Comparison of ENCODE assay signal across 8 cellular contexts in genomic region chr10:121597504-121598241, GRCh38. TPM values are rescaled to one million over a fixed set of nuclear protein-coding genes. Genes with fewer than 3 reads are reported as not detected.
DNase-seq lines count a peak whose midpoint lies in the region; ATAC-seq and TF ChIP-seq lines count a peak whose summit lies in the region.

No MANE protein-coding gene starts in this region.

- H3K4me1 ChIP-seq in NT2/D1 (ENCODE audit: insufficient read depth, insufficient read length): peaks cover 14% of the 10 kb centered on the region
- H3K4me1 ChIP-seq in cardiac muscle cell (ENCODE audit: low read depth): peaks cover 35% of the 10 kb centered on the region
- peaks cover 9 to 12% of the 10 kb centered on the region in 2 experiments for H3K4me1 ChIP-seq in trophoblast cell (ENCODE audit: control insufficient read depth in 1 of 2, insufficient read depth in 2 of 2, low read length in 2 of 2)

- H3K9ac ChIP-seq in NT2/D1 (ENCODE audit: insufficient read length, low read depth): peak overlapping the region; percentile 97
- H3K9ac ChIP-seq in trophoblast cell (ENCODE audit: low read length): peak overlapping the region; percentile 71

- peak overlapping the region; percentile 39 for H4K12ac ChIP-seq in trophoblast cell (ENCODE audit: low read depth, low read length)

- H2BK12ac ChIP-seq in trophoblast cell (ENCODE audit: low read length): peak overlapping the region; percentile 47

- peaks cover 19% of the 10 kb centered on the region for H3K79me2 ChIP-seq in trophoblast cell (ENCODE audit: control insufficient read depth, insufficient read depth, low read length, poor library complexity)

- peak overlapping the region; percentile 26 for H4K8ac ChIP-seq in trophoblast cell (ENCODE audit: low read depth, low read length)

- H3K9me3 ChIP-seq in NT2/D1 (ENCODE audit: insufficient read depth, low read length) (peaks cover 11% of the 10 kb centered on the region; the same call in 1 of the 2 replicates), cardiac muscle cell (ENCODE audit: low read depth) (no peaks in the 10 kb centered on the region), trophoblast cell (ENCODE audit: insufficient read depth, low read depth, low read length) (no peaks in the 10 kb centered on the region)

- DNase-seq in Daoy (ENCODE audit: low read depth): peak; percentile 13
- no peak for DNase-seq in NT2/D1 (ENCODE audit: low read depth, low spot score)
- DNase-seq in cardiac muscle cell (ENCODE audit: low read depth in 1 of 2, low spot score in 1 of 2): peak; percentile 3 to 44
- DNase-seq in trophoblast cell: no peak
- no peak for DNase-seq in NCI-H510A treated with DMSO at 0.1 percent for 48 hours (lab: John Stamatoyannopoulos, UW)
- no peak for DNase-seq in stimulated activated CD4-positive, alpha-beta T cell treated with anti-CD3 and anti-CD28 coated beads, Interleukin-12 subunit alpha, Interleukin-12 subunit beta, amount 100 ng/mL, for 4 hours

- H3K27me3 ChIP-seq in NT2/D1 (ENCODE audit: insufficient read depth, insufficient read length): peaks cover 8% of the 10 kb centered on the region
- H3K27me3 ChIP-seq in cardiac muscle cell: no peaks in the 10 kb centered on the region
- H3K27me3 ChIP-seq in trophoblast cell (ENCODE audit: insufficient read depth, low read length): no peaks in the 10 kb centered on the region

- no peak for TF ChIP-seq CTCF in cardiac muscle cell (IDR thresholded peaks at IDR 0.05; ENCODE audit: low read depth, low read length)

- H4K91ac ChIP-seq in trophoblast cell (ENCODE audit: low read depth, low read length): peak overlapping the region; percentile 48

- H2BK5ac ChIP-seq in trophoblast cell (ENCODE audit: low read depth, low read length, poor library complexity): peak overlapping the region; percentile 65

- peaks cover 18% of the 10 kb centered on the region for H3K79me1 ChIP-seq in trophoblast cell (ENCODE audit: low read length)

- peak overlapping the region; percentile 71 for H3K14ac ChIP-seq in trophoblast cell (ENCODE audit: low read length)

- peak overlapping the region; percentile 28 for H2AK5ac ChIP-seq in trophoblast cell (ENCODE audit: low read length)

- H3K4me3 ChIP-seq in NT2/D1 (ENCODE audit: insufficient read length, low read depth) (peak overlapping the region; percentile 86), cardiac muscle cell (peak overlapping the region; percentile 50), trophoblast cell (ENCODE audit: low read depth, low read length) (peak overlapping the region; percentile 78)

- H3K27ac ChIP-seq in cardiac muscle cell (peak overlapping the region; percentile 79), trophoblast cell (ENCODE audit: low read depth, low read length) (peak overlapping the region; percentile 47)

- peak overlapping the region; percentile 82 for H3K18ac ChIP-seq in trophoblast cell (ENCODE audit: low read length)

- H3K23ac ChIP-seq in trophoblast cell (ENCODE audit: low read length): no peak overlapping the region

- no CpG with 5 or more reads among the region's 75 CpGs for WGBS in trophoblast cell (ENCODE audit: extremely low coverage, insufficient coverage, insufficient read length)

- peak overlapping the region; percentile 95 for H3K4me2 ChIP-seq in trophoblast cell (ENCODE audit: low read length)

- peak overlapping the region; percentile 44 for H2AFZ ChIP-seq in trophoblast cell (ENCODE audit: insufficient read depth, low read length, poor library complexity)

- peaks cover 20% of the 10 kb centered on the region for H3K36me3 ChIP-seq in NT2/D1 (ENCODE audit: insufficient read depth, insufficient read length, low read length)
- no peaks in the 10 kb centered on the region for H3K36me3 ChIP-seq in cardiac muscle cell
- peaks cover 4% of the 10 kb centered on the region in 2 experiments for H3K36me3 ChIP-seq in trophoblast cell (ENCODE audit: control insufficient read depth in 1 of 2, insufficient read depth in 2 of 2, low read length in 2 of 2)

- peak overlapping the region; percentile 34 for H2BK120ac ChIP-seq in trophoblast cell (ENCODE audit: insufficient read depth, low read length, poor library complexity)

- peak overlapping the region; percentile 73 for H3K4ac ChIP-seq in trophoblast cell (ENCODE audit: low read depth, low read length)

- ATAC-seq in HG03457 (IDR thresholded peaks at IDR 0.05; ENCODE audit: unreplicated experiment) (no peak), HG03196 (IDR thresholded peaks at IDR 0.05; ENCODE audit: unreplicated experiment) (no peak)

RNA-seq across cellular contexts. Expression of gene FGFR2, which starts 0.6 kb away (rescaled TPM):
- total RNA-seq in Daoy (2014; rRNA removed; shearing (Covaris generic)): 1.6 and 1.9 TPM in 2 replicates
- 47.1 and 50.6 TPM in 2 replicates for total RNA-seq in cardiac muscle cell
- polyA plus RNA-seq in cardiac muscle cell: 47.5 and 51.3 TPM in 2 replicates
- 21.4 and 23.8 TPM in 2 replicates for polyA plus RNA-seq in trophoblast cell (2013)

Comparison
In these comparisons a context has a peak if more than half of its experiments do, and no peak if none do; other contexts are left out.
1. DNase-seq: peak in Daoy (single experiment) and cardiac muscle cell (2 of 2); none in NT2/D1 (single experiment), trophoblast cell (0 of 2), NCI-H510A treated with DMSO at 0.1 percent for 48 hours (single experiment) and stimulated activated CD4-positive, alpha-beta T cell treated with anti-CD3 and anti-CD28 coated beads, Interleukin-12 subunit alpha, Interleukin-12 subunit beta, amount 100 ng/mL, for 4 hours (single experiment).
2. RNA of gene FGFR2, which starts 0.6 kb away (total RNA-seq): 47.1 to 50.6 TPM in cardiac muscle cell; 1.6 to 1.9 TPM in Daoy; every median in the first group is over 10 times any median in the second.
3. Peak in every context shown above with its lines, with median percentiles within 50 percentile points of each other: H3K4me3 ChIP-seq.